8 cellular contexts compared by ENCODE assay signal in genomic region chr17:3914319-3914685, GRCh38. TPM values are rescaled to one million over a fixed set of nuclear protein-coding genes. Genes with fewer than 3 reads are reported as not detected.
DNase-seq lines count a peak whose midpoint lies in the region; ATAC-seq and TF ChIP-seq lines count a peak whose summit lies in the region.

No MANE protein-coding gene starts in this region.

- no peaks in the 10 kb centered on the region for H3K9me2 ChIP-seq in HCT116 (ENCODE audit: insufficient read depth)

- TF ChIP-seq CTCF in HCT116 (IDR thresholded peaks at IDR 0.05 in 2 of 3, conservative IDR thresholded peaks at IDR 0.05 in 1 of 3; ENCODE audit: borderline replicate concordance in 1 of 3, insufficient read depth in 1 of 3, low read depth in 2 of 3, low read length in 2 of 3) (no peak), RWPE1 (conservative IDR thresholded peaks at IDR 0.05; ENCODE audit: low read depth) (no peak)

- no peak for TF ChIP-seq POLR2A in HCT116 (IDR thresholded peaks at IDR 0.05; ENCODE audit: borderline replicate concordance, extremely low read depth, insufficient read depth, insufficient read length)

- H3K4me3 ChIP-seq in HCT116 (replicated peaks in 1 of 2; ENCODE audit: low read depth in 1 of 2, low read length in 2 of 2): no peak overlapping the region
- no peak overlapping the region for H3K4me3 ChIP-seq in NT2/D1 (ENCODE audit: insufficient read length, low read depth)
- H3K4me3 ChIP-seq in muscle layer of colon (ENCODE audit: low read depth in 1 of 2, low read length in 2 of 2): no peak overlapping the region

- no peak for DNase-seq in HCT116 (ENCODE audit: low read depth, low spot score)
- no peak for DNase-seq in NT2/D1 (ENCODE audit: low read depth, low spot score)
- DNase-seq in RWPE1 (ENCODE audit: low spot score): no peak
- no peak for DNase-seq in DMS 273 (lab: John Stamatoyannopoulos, UW; ENCODE audit: unreplicated experiment)
- DNase-seq in iPS-NIHi11 (ENCODE audit: low spot score): no peak
- no peak for DNase-seq in SHP77 (lab: John Stamatoyannopoulos, UW)

- intact Hi-C loops in HCT116 (cut with micrococcal nuclease): loop anchor here (2.0 to 5.0 kb wide), 2 partner anchors 88 to 158 kb away; no protein-coding TSS in a partner anchor

- CTCF ChIA-PET in HCT116 (lab: Charles Lee) (interaction anchor here (0.6 to 3.9 kb wide), 23 partner anchors 9 to 301 kb away, joined by 3 to 31 read pairs (median 4); partner anchors contain the start of genes CAMKK1 and NCBP3), RWPE1 (lab: Yijun Ruan, JAX) (interaction anchor here (0.6 to 2.7 kb wide), 26 partner anchors 10 to 1060 kb away, joined by 3 to 23 read pairs (median 4); no protein-coding TSS in a partner anchor)

- no peaks in the 10 kb centered on the region for H3K79me2 ChIP-seq in HCT116 (ENCODE audit: insufficient read depth, low read length)

- no peak overlapping the region for H3K9ac ChIP-seq in HCT116 (ENCODE audit: low read length)
- peak overlapping the region; percentile 2 for H3K9ac ChIP-seq in NT2/D1 (ENCODE audit: insufficient read length, low read depth)
- no peak overlapping the region for H3K9ac ChIP-seq in muscle layer of colon (ENCODE audit: low read length)

- H3K4me1 ChIP-seq in HCT116 (ENCODE audit: control insufficient read depth in 1 of 2, insufficient read depth in 2 of 2, low read length in 2 of 2) (peaks cover 0 to 8% of the 10 kb centered on the region in 2 experiments; a peak in 2 of 4 replicates), NT2/D1 (ENCODE audit: insufficient read depth, insufficient read length) (no peaks in the 10 kb centered on the region), muscle layer of colon (ENCODE audit: insufficient read depth, low read length) (peaks cover 5% of the 10 kb centered on the region)

- H3K27ac ChIP-seq in HCT116 (ENCODE audit: low read depth, low read length) (no peak overlapping the region), muscle layer of colon (ENCODE audit: low read depth, low read length) (peak overlapping the region; percentile 50), RWPE1 (no peak overlapping the region)

- peak; percentile 50 for ATAC-seq in GM18498 (IDR thresholded peaks at IDR 0.05; ENCODE audit: unreplicated experiment)
- ATAC-seq in HCT116: 0 out of 2 replicates have a peak, but pooled peaks have one; percentile 5

- H3K9me3 ChIP-seq in HCT116 (ENCODE audit: control insufficient read depth in 1 of 2, insufficient read depth in 1 of 2, low read depth in 1 of 2, low read length in 2 of 2) (no peaks in the 10 kb centered on the region), NT2/D1 (ENCODE audit: insufficient read depth, low read length) (no peaks in the 10 kb centered on the region), muscle layer of colon (ENCODE audit: low read length) (no peaks in the 10 kb centered on the region)

- H3K36me3 ChIP-seq in HCT116 (ENCODE audit: control insufficient read depth in 1 of 2, insufficient read depth in 2 of 2, low read length in 2 of 2): no peaks in the 10 kb centered on the region
- H3K36me3 ChIP-seq in NT2/D1 (ENCODE audit: insufficient read depth, insufficient read length, low read length): no peaks in the 10 kb centered on the region
- H3K36me3 ChIP-seq in muscle layer of colon (ENCODE audit: insufficient read depth, low read length): no peaks in the 10 kb centered on the region

- peak overlapping the region; percentile 98 for H2AFZ ChIP-seq in HCT116 (ENCODE audit: low read depth, low read length, poor library complexity, severe bottlenecking)

- H4K20me1 ChIP-seq in HCT116 (ENCODE audit: insufficient read depth): no peaks in the 10 kb centered on the region

- no TSS peak for BruUV-seq in HCT116 (replicated peaks; lab: Mats Ljungman, UMichigan)

- RAD21 ChIA-PET in HCT116 (lab: Charles Lee; ENCODE audit: low non-redundant PET in 1 of 2, low total read pairs in 2 of 2, uncharacterized antibody in 2 of 2, unreplicated experiment in 2 of 2): interaction anchor here (0.7 to 1.5 kb wide), 5 partner anchors 21 to 177 kb away, joined by 3 to 7 read pairs (median 3); partner anchors contain the start of genes ATP2A3 (in 1 of the 2) and CAMKK1 (in 1 of the 2)

- no peaks in the 10 kb centered on the region for H3K27me3 ChIP-seq in HCT116 (ENCODE audit: insufficient read depth, low read length)
- peaks cover 2% of the 10 kb centered on the region for H3K27me3 ChIP-seq in NT2/D1 (ENCODE audit: insufficient read depth, insufficient read length)
- no peaks in the 10 kb centered on the region for H3K27me3 ChIP-seq in muscle layer of colon (ENCODE audit: control insufficient read depth in 1 of 2, insufficient read depth in 2 of 2, low read length in 2 of 2)

- no peak for TF ChIP-seq RAD21 in HCT116 (IDR thresholded peaks at IDR 0.05; ENCODE audit: low read depth)

- POLR2A ChIA-PET in HCT116 (lab: Charles Lee) (interaction anchor here (0.9 to 1.0 kb wide), 2 partner anchors 51 to 177 kb away, joined by 3 to 4 read pairs; no protein-coding TSS in a partner anchor), RWPE1 (lab: Yijun Ruan, JAX; ENCODE audit: low non-redundant PET) (no interaction called here)

- H3K4me2 ChIP-seq in HCT116 (ENCODE audit: low read length): peak overlapping the region; percentile 54; the same call in 1 of the 2 replicates

TF ChIP-seq in HCT116, 20 proteins besides CTCF, POLR2A, EP300 and RAD21:
- TF ChIP-seq CEBPB (IDR thresholded peaks at IDR 0.05; ENCODE audit: low read depth) (no peak), EGR1 (IDR thresholded peaks at IDR 0.05; ENCODE audit: low read depth) (no peak), SIN3A (IDR thresholded peaks at IDR 0.05; ENCODE audit: low read depth) (no peak)
TF ChIP-seq in HCT116: peak in this region for 0.

RNA-seq across cellular contexts. Expression of gene P2RX1, which starts 2.0 kb away (rescaled TPM):
- total RNA-seq in HCT116 (2021; ENCODE audit: unreplicated experiment): not detected
- polyA plus RNA-seq in HCT116 (2012): not detected in 2 replicates

RNA-seq across cellular contexts. Expression of gene CAMKK1, which starts 21.4 kb away (rescaled TPM):
- total RNA-seq in HCT116 (2021; ENCODE audit: unreplicated experiment): 10.6 TPM
- polyA plus RNA-seq in HCT116 (2012): 8.1 and 9.0 TPM in 2 replicates

RNA-seq across cellular contexts. Expression of gene ATP2A3, which starts 49.9 kb away (rescaled TPM):
- 23.1 TPM for total RNA-seq in HCT116 (2021; ENCODE audit: unreplicated experiment)
- polyA plus RNA-seq in HCT116 (2012): 18.9 and 23.7 TPM in 2 replicates
